In the genomic region with DNA sequence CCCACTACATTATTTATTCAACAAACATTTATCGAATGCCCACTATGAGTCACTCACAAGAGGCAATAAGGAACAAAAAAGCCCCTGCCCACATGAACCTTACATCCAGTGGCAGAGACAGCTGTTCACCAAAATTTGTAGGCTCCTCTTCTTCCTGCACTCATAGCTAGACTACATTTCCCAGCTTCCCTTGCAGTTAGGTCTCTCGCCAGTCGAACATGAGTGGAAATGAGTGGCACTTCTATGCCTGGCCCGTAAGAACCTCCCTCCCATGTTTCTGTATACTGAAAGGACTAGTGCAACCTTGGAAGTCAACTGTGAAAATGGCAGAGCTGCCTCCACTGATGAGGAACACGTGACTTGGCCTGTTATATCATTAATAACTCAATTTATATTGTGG, we compare ENCODE assay signal across 19 cellular contexts. TPM values are rescaled to one million over a fixed set of nuclear protein-coding genes. Genes with fewer than 3 reads are reported as not detected.
DNase-seq lines count a peak whose midpoint lies in the region; ATAC-seq, FAIRE-seq and TF ChIP-seq lines count a peak whose summit lies in the region.
"Had no signal": no experiment of that assay in that cellular context is flagged by ENCODE, and none has a peak within 500 bp of the region (broad histone marks: within the 10 kb centered on the region; RNA-seq: fewer than 3 reads in every experiment).

No MANE protein-coding gene starts in this region.

- peaks cover 0 to 3% (median 0%) of the 10 kb centered on the region in 3 donors for H3K27me3 Mint-ChIP-seq in CD14-positive monocyte (ENCODE audit: low read depth in 3 of 3)

- 36% methylated on average over 5 of the region's 5 CpGs for WGBS in A549 (ENCODE audit: missing lambda C conversion rate)

- no peaks in the 10 kb centered on the region for H3K9me3 ChIP-seq in A549

- peak in 1 of 2 experiments; percentile 56 for DNase-seq in A549 (ENCODE audit: low read depth in 1 of 2, low spot score in 1 of 2)
- DNase-seq in CD1c-positive myeloid dendritic cell (ENCODE audit: extremely low spot score), result peak; percentile 16
- peak; percentile 39 for DNase-seq in LHCN-M2 (ENCODE audit: low read depth)
- DNase-seq in CD14-positive monocyte (ENCODE audit: low spot score), result no peak
- no peak for DNase-seq in NCI-H1694 treated with DMSO at 0.1 percent for 48 hours (lab: John Stamatoyannopoulos, UW)
- DNase-seq in NCI-H187 (lab: John Stamatoyannopoulos, UW), result no peak
- DNase-seq: activated CD4-positive, CD25-positive, alpha-beta regulatory T cell; activated naive CD8-positive, alpha-beta T cell treated with anti-CD3 and anti-CD28 coated beads, Interleukin-2, amount 10 ng/mL, durations not matched to agents 7 days and 5 days; foreskin keratinocyte; hippocampal formation; kidney; mesenchymal stem cell; NCI-H1048; stimulated activated naive B cell treated with anti-CD40 and anti-IgM and Interleukin-4, amounts not matched to agents 10 μg/mL and 1 μg/mL and 100 μg/mL, for 72 hours had no signal

- no peak for TF ChIP-seq EP300 in A549 (IDR thresholded peaks at IDR 0.05)

- TF ChIP-seq RAD21 in A549 (conservative IDR thresholded peaks at IDR 0.05 in 1 of 2, IDR thresholded peaks at IDR 0.05 in 1 of 2), result no peak

- H3K4me1 ChIP-seq in A549, result no peaks in the 10 kb centered on the region
- H3K4me1 ChIP-seq: foreskin keratinocyte had no signal

- TF ChIP-seq POLR2A in A549 (IDR thresholded peaks at IDR 0.05; ENCODE audit: low read length), result no peak

- H3K4me2 ChIP-seq in A549, result no peak overlapping the region

- TF ChIP-seq CTCF in A549 (IDR thresholded peaks at IDR 0.05), result no peak
- no peak for TF ChIP-seq CTCF in CD14-positive monocyte (IDR thresholded peaks at IDR 0.05)

- ATAC-seq in A549, result peak; percentile 81 to 85; a peak in 5 of 6 replicates
- ATAC-seq in HG02884 (IDR thresholded peaks at IDR 0.05; ENCODE audit: unreplicated experiment), result no peak
- ATAC-seq: foreskin keratinocyte had no signal

- H3K36me3 Mint-ChIP-seq in CD14-positive monocyte, result no peaks in the 10 kb centered on the region
- H3K36me3 Mint-ChIP-seq: activated naive CD8-positive, alpha-beta T cell treated with anti-CD3 and anti-CD28 coated beads, Interleukin-2, amount 10 ng/mL, durations not matched to agents 7 days and 5 days; brain; stimulated activated naive B cell treated with anti-CD40 and anti-IgM and Interleukin-4, amounts not matched to agents 10 μg/mL and 1 μg/mL and 100 μg/mL, for 72 hours had no signal

- no peak overlapping the region for H3K27ac Mint-ChIP-seq in CD14-positive monocyte
- H3K27ac Mint-ChIP-seq: activated naive CD8-positive, alpha-beta T cell treated with anti-CD3 and anti-CD28 coated beads, Interleukin-2, amount 10 ng/mL, durations not matched to agents 7 days and 5 days; brain; nephron; stimulated activated naive B cell treated with anti-CD40 and anti-IgM and Interleukin-4, amounts not matched to agents 10 μg/mL and 1 μg/mL and 100 μg/mL, for 72 hours; T-helper 1 cell treated with Interleukin-12 subunit alpha and Interleukin-12 subunit beta and Interleukin-4 antibody, amounts not matched to agents 30 μg/mL and 1 μg/mL, for 36 hours had no signal

- peaks cover 0 to 2% (median 0%) of the 10 kb centered on the region in 7 donors for H3K9me3 Mint-ChIP-seq in CD14-positive monocyte
- H3K9me3 Mint-ChIP-seq: activated naive CD8-positive, alpha-beta T cell treated with anti-CD3 and anti-CD28 coated beads, Interleukin-2, amount 10 ng/mL, durations not matched to agents 7 days and 5 days; nephron; stimulated activated naive B cell treated with anti-CD40 and anti-IgM and Interleukin-4, amounts not matched to agents 10 μg/mL and 1 μg/mL and 100 μg/mL, for 72 hours; T-helper 1 cell treated with Interleukin-12 subunit alpha and Interleukin-12 subunit beta and Interleukin-4 antibody, amounts not matched to agents 30 μg/mL and 1 μg/mL, for 36 hours had no signal

- H3K4me1 Mint-ChIP-seq in CD14-positive monocyte, result peaks cover 7% of the 10 kb centered on the region
- H3K4me1 Mint-ChIP-seq: nephron; stimulated activated naive B cell treated with anti-CD40 and anti-IgM and Interleukin-4, amounts not matched to agents 10 μg/mL and 1 μg/mL and 100 μg/mL, for 72 hours had no signal

- H3K4me3 Mint-ChIP-seq in CD14-positive monocyte, result no peak overlapping the region
- H3K4me3 Mint-ChIP-seq: activated naive CD8-positive, alpha-beta T cell treated with anti-CD3 and anti-CD28 coated beads, Interleukin-2, amount 10 ng/mL, durations not matched to agents 7 days and 5 days; brain; nephron; stimulated activated naive B cell treated with anti-CD40 and anti-IgM and Interleukin-4, amounts not matched to agents 10 μg/mL and 1 μg/mL and 100 μg/mL, for 72 hours; T-helper 1 cell treated with Interleukin-12 subunit alpha and Interleukin-12 subunit beta and Interleukin-4 antibody, amounts not matched to agents 30 μg/mL and 1 μg/mL, for 36 hours had no signal

- POLR2A ChIA-PET in A549 (lab: Yijun Ruan, JAX), result no interaction called here

- H3K27ac ChIP-seq in A549, result no peak overlapping the region
- H3K27ac ChIP-seq: foreskin keratinocyte had no signal

- H3K4me3 ChIP-seq in A549, result no peak overlapping the region

- intact Hi-C loops in CD14-positive monocyte (cut with micrococcal nuclease), result no loop called here

- CTCF ChIA-PET in A549 (lab: Yijun Ruan, JAX), result interaction anchor here (0.6 to 1.9 kb wide), 3 partner anchors 15 to 321 kb away, joined by 3 to 4 read pairs (median 4); no protein-coding TSS in a partner anchor

- FAIRE-seq in A549 (lab: Jason Lieb, UNC) (no peak), TTC549 (lab: Jason Lieb, UNC) (peak; percentile 3)
- FAIRE-seq: kidney had no signal

TF ChIP-seq in A549, 52 proteins besides CTCF, POLR2A, EP300 and RAD21:
- TF ChIP-seq NFE2L2 (conservative IDR thresholded peaks at IDR 0.05; ENCODE audit: low read length), result no peak
- TF ChIP-seq, protein P1, sequence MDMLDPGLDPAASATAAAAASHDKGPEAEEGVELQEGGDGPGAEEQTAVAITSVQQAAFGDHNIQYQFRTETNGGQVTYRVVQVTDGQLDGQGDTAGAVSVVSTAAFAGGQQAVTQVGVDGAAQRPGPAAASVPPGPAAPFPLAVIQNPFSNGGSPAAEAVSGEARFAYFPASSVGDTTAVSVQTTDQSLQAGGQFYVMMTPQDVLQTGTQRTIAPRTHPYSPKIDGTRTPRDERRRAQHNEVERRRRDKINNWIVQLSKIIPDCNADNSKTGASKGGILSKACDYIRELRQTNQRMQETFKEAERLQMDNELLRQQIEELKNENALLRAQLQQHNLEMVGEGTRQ (IDR thresholded peaks at IDR 0.05), result 0 out of 2 replicates have a peak, but pooled peaks have one; percentile 4
- TF ChIP-seq REST (IDR thresholded peaks at IDR 0.05), result no peak

RNA-seq across cellular contexts. Expression of gene NCOA1, which starts 19.4 kb away (rescaled TPM):
- polyA plus RNA-seq in A549 (2011; rRNA removed) (29.9 and 31.0 TPM in 2 replicates), A549 (2017; fragmentation: RNase III; extraction: RNeasy Plus Mini Kit Qiagen cat#74134 plus additional on column Dnase treatment) (7.6 to 8.4 TPM (median 7.7 TPM) in 3 replicates), CD14-positive monocyte (10 to 100 TPM in 1 of 2 donors, 1 to 10 TPM in 1; 7.3 to 10.2 TPM)
- polyA plus RNA-seq in A549 (2012; cell fraction: cytosol; rRNA removed), result 7.6 and 9.6 TPM in 2 replicates
- polyA plus RNA-seq in A549 (2012; cell fraction: nucleus; rRNA removed), result 4.9 and 6.1 TPM in 2 replicates
- 45.8 and 54.0 TPM in 2 replicates for polyA minus RNA-seq in A549 (2011; rRNA and poly(A)+ RNA removed)
- 14.6 and 27.5 TPM in 2 replicates for total RNA-seq in LHCN-M2 (2014; rRNA removed)
- 6.5 TPM for polyA plus RNA-seq in LHCN-M2 (2012)

Comparison
In these comparisons a context has a peak if more than half of its experiments do, and no peak if none do; other contexts are left out.
1. DNase-seq: peak in CD1c-positive myeloid dendritic cell (single experiment) and LHCN-M2 (single experiment); none in CD14-positive monocyte (single experiment), NCI-H1694 treated with DMSO at 0.1 percent for 48 hours (single experiment) and NCI-H187 (0 of 2).